In genomic region chr16:1331712-1332617, GRCh38 we compare ENCODE assay signal across 8 cellular contexts. TPM values are rescaled to one million over a fixed set of nuclear protein-coding genes. Genes with fewer than 3 reads are reported as not detected.
A peak's percentile ranks its signal among the peaks of the same experiment; 100 is the strongest.
DNase-seq lines count a peak whose midpoint lies in the region; ATAC-seq, FAIRE-seq and TF ChIP-seq lines count a peak whose summit lies in the region.

No MANE protein-coding gene starts in this region.

- H3K9ac ChIP-seq in HepG2 (ENCODE audit: insufficient read depth, low read depth, low read length) = peak overlapping the region; percentile 91

- H4K20me1 ChIP-seq in HepG2 (ENCODE audit: insufficient read depth, low read length) = 0 out of 2 replicates have a peak, but pooled peaks cover 3% of the 10 kb centered on the region

- peaks cover 31% of the 10 kb centered on the region for H3K4me1 ChIP-seq in HepG2 (ENCODE audit: insufficient read depth, low read length)
- H3K4me1 ChIP-seq in tibial nerve = peaks cover 0 to 36% (median 22%) of the 10 kb centered on the region in 4 donors

- TF ChIP-seq EP300 in HepG2 (IDR thresholded peaks at IDR 0.05; ENCODE audit: low read depth in 2 of 2, low read length in 2 of 2) (peak in 1 of 2 experiments; percentile 6; a peak in 1 of 4 replicates), HepG2 (CRISPR knock-in tag; IDR thresholded peaks at IDR 0.05; ENCODE audit: borderline replicate concordance) (no peak), tibial nerve (IDR thresholded peaks at IDR 0.05) (no peak)

- no peaks in the 10 kb centered on the region for H3K9me3 ChIP-seq in HepG2 (ENCODE audit: low read length)
- peaks cover 0 to 10% (median 0%) of the 10 kb centered on the region in 4 donors for H3K9me3 ChIP-seq in tibial nerve

- peak overlapping the region; percentile 70 for H3K4me3 ChIP-seq in coronary artery
- peak overlapping the region; percentile 38 to 79 (median 61) for H3K4me3 ChIP-seq in HepG2 (replicated peaks in 1 of 3; ENCODE audit: insufficient read depth in 1 of 3, low read depth in 2 of 3, low read length in 3 of 3)
- H3K4me3 ChIP-seq in tibial nerve = peak overlapping the region; percentile 0 to 41 (median 15)

- CTCF ChIA-PET in HepG2 (lab: Yijun Ruan, JAX; ENCODE audit: low intra/inter-chr PET ratio, low total read pairs) = no interaction called here

- peak overlapping the region; percentile 99 for H3K4me2 ChIP-seq in HepG2 (ENCODE audit: low read depth, low read length)

- intact Hi-C loops in HepG2 (cut with micrococcal nuclease; ENCODE audit: unreplicated experiment) = no loop called here

- DNase-seq in NCI-H82 (lab: John Stamatoyannopoulos, UW) = peak; percentile 50
- DNase-seq in NCI-H82 treated with DMSO at 0.1 percent for 48 hours (lab: John Stamatoyannopoulos, UW; ENCODE audit: unreplicated experiment) = no peak
- DNase-seq in HPDE6-E6E7 (ENCODE audit: extremely low spot score) = peak; percentile 83
- peak; percentile 84 for DNase-seq in SHP77 (lab: John Stamatoyannopoulos, UW)
- DNase-seq in coronary artery (ENCODE audit: low spot score) = no peak
- peak; percentile 92 for DNase-seq in HepG2 (ENCODE audit: low spot score)
- DNase-seq in tibial nerve (ENCODE audit: low spot score in 2 of 2) = peak in 1 of 2 donors; percentile 24

- H3K36me3 ChIP-seq in HepG2 (replicated peaks in 1 of 2; ENCODE audit: control insufficient read depth in 1 of 2, insufficient read depth in 2 of 2, low read length in 2 of 2) = no peaks in the 10 kb centered on the region
- H3K36me3 ChIP-seq in tibial nerve = peaks cover 0 to 17% (median 0%) of the 10 kb centered on the region in 3 donors

- TF ChIP-seq POLR2A in HepG2 (IDR thresholded peaks at IDR 0.05; ENCODE audit: insufficient read depth in 1 of 2, low read depth in 2 of 2, low read length in 2 of 2) (peak; percentile 63 to 71), tibial nerve (IDR thresholded peaks at IDR 0.05) (no peak)

- FAIRE-seq in HepG2 (lab: Jason Lieb, UNC) = peak; percentile 70

- no peak for TF ChIP-seq RAD21 in HepG2 (CRISPR knock-in tag; IDR thresholded peaks at IDR 0.05)

- TF ChIP-seq CTCF in coronary artery (IDR thresholded peaks at IDR 0.05) = no peak
- TF ChIP-seq CTCF in HepG2 (CRISPR knock-in tag; IDR thresholded peaks at IDR 0.05) = no peak
- no peak for TF ChIP-seq CTCF in tibial nerve (IDR thresholded peaks at IDR 0.05)

- H3K79me2 ChIP-seq in HepG2 (ENCODE audit: insufficient read depth, low read length) = no peaks in the 10 kb centered on the region

- H3K27ac ChIP-seq in coronary artery = no peak overlapping the region
- H3K27ac ChIP-seq in HepG2 (ENCODE audit: extremely low read length, insufficient read depth, low read length) = peak overlapping the region; percentile 82
- peak overlapping the region in 2 of 4 donors; percentile 26 to 68 for H3K27ac ChIP-seq in tibial nerve

- BruUV-seq in HepG2 (replicated peaks; lab: Mats Ljungman, UMichigan) = no TSS peak

- peaks cover 15 to 46% of the 10 kb centered on the region in 2 experiments for H3K27me3 ChIP-seq in HepG2 (ENCODE audit: control insufficient read depth in 1 of 2, insufficient read depth in 2 of 2, low read length in 2 of 2)
- peaks cover 3 to 68% of the 10 kb centered on the region in 2 donors for H3K27me3 ChIP-seq in tibial nerve

- ATAC-seq in HepG2 (peak; percentile 72), HG03039 (IDR thresholded peaks at IDR 0.05; ENCODE audit: unreplicated experiment) (no peak)

- WGBS in HepG2 (ENCODE audit: low lambda C conversion rate) = 5% methylated on average over 17 of the region's 34 CpGs
- 5 to 6% methylated on average over 28 to 32 of the region's 34 CpGs for WGBS in tibial nerve, 2 donors

- in situ Hi-C loops in HepG2 (cut with HindIII; ENCODE audit: extremely low pct_ligation_motif_present, low pct_unique_long_range_greater_than_20kb) = no loop called here

- POLR2A ChIA-PET in HepG2 (lab: Yijun Ruan, JAX) = interaction anchor here (0.6 to 3.6 kb wide), 6 partner anchors 8 to 89 kb away, joined by 3 to 25 read pairs (median 4); partner anchors contain the start of genes UBE2I and UQCC4

- no peak overlapping the region for H2AFZ ChIP-seq in HepG2 (ENCODE audit: low read length)

RNA-seq across cellular contexts. Expression of gene BAIAP3, which starts 1.5 kb away (rescaled TPM):
- total RNA-seq in HepG2 (2016; rRNA removed; fragmentation: Illumina TruSeq; extraction: Trizol) (2.0 and 3.2 TPM in 2 replicates), tibial nerve (1 to 10 TPM in 3 of 4 donors, under 1 TPM in 1; 0.66 to 2.7 (median 2.3) TPM)
- 0.40 and 0.79 TPM in 2 replicates for total RNA-seq in HepG2 (2016; cell fraction: cytosol; rRNA removed; fragmentation: Illumina TruSeq; extraction: Trizol; ENCODE audit: low read depth)
- 1.2 and 2.4 TPM in 2 replicates for total RNA-seq in HepG2 (2016; cell fraction: insoluble cytoplasmic fraction; rRNA removed; fragmentation: Illumina TruSeq; extraction: Trizol)
- 0.80 and 1.3 TPM in 2 replicates for total RNA-seq in HepG2 (2016; cell fraction: membrane; rRNA removed; fragmentation: Illumina TruSeq; extraction: Trizol)
- 2.8 and 4.0 TPM in 2 replicates for total RNA-seq in HepG2 (2016; cell fraction: nucleus; rRNA removed; fragmentation: Illumina TruSeq; extraction: Trizol)
- 5.7 and 9.1 TPM in 2 replicates for polyA plus RNA-seq in HepG2 (2011; rRNA removed)
- polyA plus RNA-seq in HepG2 (2011; cell fraction: cytosol; rRNA removed) = 2.2 and 2.3 TPM in 2 replicates
- 91.6 and 123 TPM in 2 replicates for polyA plus RNA-seq in HepG2 (2011; cell fraction: nucleus; rRNA removed)
- polyA plus RNA-seq in HepG2 (2012) = 3.7 and 4.3 TPM in 2 replicates
- 0.31 and 0.35 TPM in 2 replicates for polyA plus RNA-seq in HepG2 (2016; cell fraction: cytosol; fragmentation: Illumina TruSeq; extraction: Trizol; ENCODE audit: low read depth)
- polyA plus RNA-seq in HepG2 (2016; cell fraction: insoluble cytoplasmic fraction; fragmentation: Illumina TruSeq; extraction: Trizol; ENCODE audit: low read depth) = 1.0 and 2.5 TPM in 2 replicates
- polyA plus RNA-seq in HepG2 (2016; cell fraction: membrane; fragmentation: Illumina TruSeq; extraction: Trizol; ENCODE audit: low read depth) = 0.46 and 0.62 TPM in 2 replicates
- polyA plus RNA-seq in HepG2 (2016; cell fraction: nucleus; fragmentation: Illumina TruSeq; extraction: Trizol; ENCODE audit: insufficient read depth, low read depth) = 5.9 and 9.4 TPM in 2 replicates
- 0.40 and 7.9 TPM in 2 replicates for polyA minus RNA-seq in HepG2 (2011; rRNA and poly(A)+ RNA removed; ENCODE audit: low replicate concordance)
- polyA minus RNA-seq in HepG2 (2011; cell fraction: cytosol; rRNA and poly(A)+ RNA removed) = 2.1 and 2.6 TPM in 2 replicates
- 12.2 and 20.9 TPM in 2 replicates for polyA minus RNA-seq in HepG2 (2011; cell fraction: nucleus; rRNA and poly(A)+ RNA removed)

RNA-seq across cellular contexts. Expression of gene TSR3, which starts 19.7 kb away (rescaled TPM):
- total RNA-seq in HepG2 (2016; rRNA removed; fragmentation: Illumina TruSeq; extraction: Trizol) (45.1 and 51.0 TPM in 2 replicates), tibial nerve (100 to 1,000 TPM in 3 of 4 donors, 10 to 100 TPM in 1; 72.2 to 122 (median 108) TPM)
- 118 and 125 TPM in 2 replicates for total RNA-seq in HepG2 (2016; cell fraction: cytosol; rRNA removed; fragmentation: Illumina TruSeq; extraction: Trizol; ENCODE audit: low read depth)
- 49.3 and 52.7 TPM in 2 replicates for total RNA-seq in HepG2 (2016; cell fraction: insoluble cytoplasmic fraction; rRNA removed; fragmentation: Illumina TruSeq; extraction: Trizol)
- 124 and 132 TPM in 2 replicates for total RNA-seq in HepG2 (2016; cell fraction: membrane; rRNA removed; fragmentation: Illumina TruSeq; extraction: Trizol)
- 18.2 and 27.2 TPM in 2 replicates for total RNA-seq in HepG2 (2016; cell fraction: nucleus; rRNA removed; fragmentation: Illumina TruSeq; extraction: Trizol)
- polyA plus RNA-seq in HepG2 (2011; rRNA removed) = 24.2 and 26.2 TPM in 2 replicates
- 32.0 and 45.5 TPM in 2 replicates for polyA plus RNA-seq in HepG2 (2011; cell fraction: cytosol; rRNA removed)
- 19.0 and 20.6 TPM in 2 replicates for polyA plus RNA-seq in HepG2 (2011; cell fraction: nucleus; rRNA removed)
- 21.4 TPM in 2 replicates for polyA plus RNA-seq in HepG2 (2012)
- 132 and 144 TPM in 2 replicates for polyA plus RNA-seq in HepG2 (2016; cell fraction: cytosol; fragmentation: Illumina TruSeq; extraction: Trizol; ENCODE audit: low read depth)
- polyA plus RNA-seq in HepG2 (2016; cell fraction: insoluble cytoplasmic fraction; fragmentation: Illumina TruSeq; extraction: Trizol; ENCODE audit: low read depth) = 51.4 and 56.6 TPM in 2 replicates
- 124 TPM in 2 replicates for polyA plus RNA-seq in HepG2 (2016; cell fraction: membrane; fragmentation: Illumina TruSeq; extraction: Trizol; ENCODE audit: low read depth)
- polyA plus RNA-seq in HepG2 (2016; cell fraction: nucleus; fragmentation: Illumina TruSeq; extraction: Trizol; ENCODE audit: insufficient read depth, low read depth) = 43.7 and 46.5 TPM in 2 replicates
- 32.8 and 34.9 TPM in 2 replicates for polyA minus RNA-seq in HepG2 (2011; rRNA and poly(A)+ RNA removed; ENCODE audit: low replicate concordance)
- 14.0 and 21.0 TPM in 2 replicates for polyA minus RNA-seq in HepG2 (2011; cell fraction: cytosol; rRNA and poly(A)+ RNA removed)
- polyA minus RNA-seq in HepG2 (2011; cell fraction: nucleus; rRNA and poly(A)+ RNA removed) = 6.6 and 7.2 TPM in 2 replicates

RNA-seq across cellular contexts. Expression of gene GNPTG, which starts 19.8 kb away (rescaled TPM):
- 8.8 and 22.7 TPM in 2 replicates for total RNA-seq in HepG2 (2016; rRNA removed; fragmentation: Illumina TruSeq; extraction: Trizol)
- total RNA-seq in HepG2 (2016; cell fraction: cytosol; rRNA removed; fragmentation: Illumina TruSeq; extraction: Trizol; ENCODE audit: low read depth) = 8.5 and 9.4 TPM in 2 replicates
- 7.2 and 22.9 TPM in 2 replicates for total RNA-seq in HepG2 (2016; cell fraction: insoluble cytoplasmic fraction; rRNA removed; fragmentation: Illumina TruSeq; extraction: Trizol)
- 11.3 and 14.3 TPM in 2 replicates for total RNA-seq in HepG2 (2016; cell fraction: membrane; rRNA removed; fragmentation: Illumina TruSeq; extraction: Trizol)
- 18.3 and 21.7 TPM in 2 replicates for total RNA-seq in HepG2 (2016; cell fraction: nucleus; rRNA removed; fragmentation: Illumina TruSeq; extraction: Trizol)
- 71.1 and 79.9 TPM in 2 replicates for polyA plus RNA-seq in HepG2 (2011; rRNA removed)
- polyA plus RNA-seq in HepG2 (2011; cell fraction: cytosol; rRNA removed) = 54.7 and 81.5 TPM in 2 replicates
- polyA plus RNA-seq in HepG2 (2011; cell fraction: nucleus; rRNA removed) = 96.1 and 122 TPM in 2 replicates
- 23.4 and 23.5 TPM in 2 replicates for polyA plus RNA-seq in HepG2 (2012)
- polyA plus RNA-seq in HepG2 (2016; cell fraction: cytosol; fragmentation: Illumina TruSeq; extraction: Trizol; ENCODE audit: low read depth) = 15.1 and 18.1 TPM in 2 replicates
- polyA plus RNA-seq in HepG2 (2016; cell fraction: insoluble cytoplasmic fraction; fragmentation: Illumina TruSeq; extraction: Trizol; ENCODE audit: low read depth) = 15.0 and 19.6 TPM in 2 replicates
- 15.9 and 17.7 TPM in 2 replicates for polyA plus RNA-seq in HepG2 (2016; cell fraction: membrane; fragmentation: Illumina TruSeq; extraction: Trizol; ENCODE audit: low read depth)
- polyA plus RNA-seq in HepG2 (2016; cell fraction: nucleus; fragmentation: Illumina TruSeq; extraction: Trizol; ENCODE audit: insufficient read depth, low read depth) = 81.4 and 87.5 TPM in 2 replicates
- 35.8 and 59.3 TPM in 2 replicates for polyA minus RNA-seq in HepG2 (2011; rRNA and poly(A)+ RNA removed; ENCODE audit: low replicate concordance)
- polyA minus RNA-seq in HepG2 (2011; cell fraction: cytosol; rRNA and poly(A)+ RNA removed) = 14.2 and 19.1 TPM in 2 replicates
- polyA minus RNA-seq in HepG2 (2011; cell fraction: nucleus; rRNA and poly(A)+ RNA removed) = 7.6 and 15.6 TPM in 2 replicates
- total RNA-seq in tibial nerve = 100 to 1,000 TPM in 1 of 4 donors, 10 to 100 TPM in 3; 51.1 to 117 (median 71.6) TPM

RNA-seq across cellular contexts. Expression of gene UBE2I, which starts 22.5 kb away (rescaled TPM):
- total RNA-seq in HepG2 (2016; rRNA removed; fragmentation: Illumina TruSeq; extraction: Trizol) (75.8 and 87.9 TPM in 2 replicates), tibial nerve (100 to 1,000 TPM in 3 of 4 donors, 10 to 100 TPM in 1; 87.3 to 161 (median 111) TPM)
- total RNA-seq in HepG2 (2016; cell fraction: cytosol; rRNA removed; fragmentation: Illumina TruSeq; extraction: Trizol; ENCODE audit: low read depth) = 35.5 and 39.4 TPM in 2 replicates
- 66.6 and 79.8 TPM in 2 replicates for total RNA-seq in HepG2 (2016; cell fraction: insoluble cytoplasmic fraction; rRNA removed; fragmentation: Illumina TruSeq; extraction: Trizol)
- total RNA-seq in HepG2 (2016; cell fraction: membrane; rRNA removed; fragmentation: Illumina TruSeq; extraction: Trizol) = 55.4 and 63.3 TPM in 2 replicates
- 41.5 and 41.7 TPM in 2 replicates for total RNA-seq in HepG2 (2016; cell fraction: nucleus; rRNA removed; fragmentation: Illumina TruSeq; extraction: Trizol)
- polyA plus RNA-seq in HepG2 (2011; rRNA removed) = 79.5 and 98.9 TPM in 2 replicates
- polyA plus RNA-seq in HepG2 (2011; cell fraction: cytosol; rRNA removed) = 57.9 and 77.8 TPM in 2 replicates
- 115 and 128 TPM in 2 replicates for polyA plus RNA-seq in HepG2 (2011; cell fraction: nucleus; rRNA removed)
- 91.6 and 108 TPM in 2 replicates for polyA plus RNA-seq in HepG2 (2012)
- polyA plus RNA-seq in HepG2 (2016; cell fraction: cytosol; fragmentation: Illumina TruSeq; extraction: Trizol; ENCODE audit: low read depth) = 94.9 and 118 TPM in 2 replicates
- polyA plus RNA-seq in HepG2 (2016; cell fraction: insoluble cytoplasmic fraction; fragmentation: Illumina TruSeq; extraction: Trizol; ENCODE audit: low read depth) = 181 and 205 TPM in 2 replicates
- polyA plus RNA-seq in HepG2 (2016; cell fraction: membrane; fragmentation: Illumina TruSeq; extraction: Trizol; ENCODE audit: low read depth) = 118 and 119 TPM in 2 replicates
- 163 and 194 TPM in 2 replicates for polyA plus RNA-seq in HepG2 (2016; cell fraction: nucleus; fragmentation: Illumina TruSeq; extraction: Trizol; ENCODE audit: insufficient read depth, low read depth)
- 39.2 and 48.3 TPM in 2 replicates for polyA minus RNA-seq in HepG2 (2011; rRNA and poly(A)+ RNA removed; ENCODE audit: low replicate concordance)
- polyA minus RNA-seq in HepG2 (2011; cell fraction: cytosol; rRNA and poly(A)+ RNA removed) = 54.8 and 55.8 TPM in 2 replicates
- polyA minus RNA-seq in HepG2 (2011; cell fraction: nucleus; rRNA and poly(A)+ RNA removed) = 63.8 and 72.6 TPM in 2 replicates

Comparison
In these comparisons a context has a peak if more than half of its experiments do, and no peak if none do; other contexts are left out.
1. DNase-seq: peak in NCI-H82 (single experiment), HPDE6-E6E7 (single experiment), SHP77 (2 of 2) and HepG2 (single experiment); none in NCI-H82 treated with DMSO at 0.1 percent for 48 hours (single experiment) and coronary artery (single experiment).
2. H3K4me3 ChIP-seq: peak in every context shown above with its lines; median percentile 70 in coronary artery; 61 in HepG2; 15 in tibial nerve.
3. POLR2A ChIP-seq: peak in HepG2 (2 of 2); none in tibial nerve (0 of 2).